Comparison of ENCODE assay signal across 21 cellular contexts in the genomic region with DNA sequence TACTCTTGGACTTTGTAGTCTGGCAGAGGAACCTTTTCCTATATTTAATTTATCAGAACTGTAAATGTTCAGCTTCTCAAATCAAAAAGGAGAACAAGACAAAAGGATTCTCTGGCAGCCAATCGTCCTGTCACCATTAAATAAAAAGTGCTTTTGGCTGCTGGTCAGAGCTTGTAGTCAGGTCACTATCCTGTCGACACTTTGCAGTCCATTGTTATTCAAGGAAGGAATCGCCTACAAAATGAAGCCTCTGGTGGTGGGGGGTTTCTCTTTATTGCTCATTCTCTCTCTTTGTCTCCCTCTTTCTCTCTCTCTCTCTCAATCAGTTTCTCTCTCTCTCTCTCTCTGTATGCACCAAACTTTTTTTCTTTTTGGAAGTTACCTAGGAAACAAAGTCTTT. TPM values are rescaled to one million over a fixed set of nuclear protein-coding genes. Genes with fewer than 3 reads are reported as not detected.
A peak's percentile ranks its signal among the peaks of the same experiment; 100 is the strongest.
DNase-seq lines count a peak whose midpoint lies in the region; ATAC-seq and TF ChIP-seq lines count a peak whose summit lies in the region.
"Had no signal": no experiment of that assay in that cellular context is flagged by ENCODE, and none has a peak within 500 bp of the region (broad histone marks: within the 10 kb centered on the region; RNA-seq: fewer than 3 reads in every experiment).

No MANE protein-coding gene starts in this region.

- no peak overlapping the region for H3K4me3 Mint-ChIP-seq in endothelial cell (ENCODE audit: unreplicated experiment)
- no peak overlapping the region for H3K4me3 Mint-ChIP-seq in activated CD4-positive, alpha-beta T cell treated with anti-CD3 and anti-CD28 coated beads, Interleukin-2, amount 10 ng/mL, durations not matched to agents 24 days and 14 days
- H3K4me3 Mint-ChIP-seq: CD4-positive, alpha-beta memory T cell; HFFc6 had no signal

- no peaks in the 10 kb centered on the region for H3K79me2 ChIP-seq in mesendoderm (ENCODE audit: control insufficient read depth, insufficient read depth, low read length)

- no peak for ATAC-seq in GM19351 (IDR thresholded peaks at IDR 0.05; ENCODE audit: unreplicated experiment)

- H2BK15ac ChIP-seq in mesendoderm (replicated peaks; ENCODE audit: low read depth): no peak overlapping the region

- intact Hi-C loops in activated CD4-positive, alpha-beta T cell treated with anti-CD3 and anti-CD28 coated beads, Interleukin-2, amount 10 ng/mL, durations not matched to agents 24 days and 14 days (cut with micrococcal nuclease): no loop called here

- H3K4ac ChIP-seq in mesendoderm (ENCODE audit: low read depth, low read length): no peak overlapping the region

- no peaks in the 10 kb centered on the region for H3K36me3 Mint-ChIP-seq in endothelial cell (ENCODE audit: low read depth, unreplicated experiment)
- peaks cover 3% of the 10 kb centered on the region for H3K36me3 Mint-ChIP-seq in activated CD4-positive, alpha-beta T cell treated with anti-CD3 and anti-CD28 coated beads, Interleukin-2, amount 10 ng/mL, durations not matched to agents 24 days and 14 days (ENCODE audit: low read depth)
- H3K36me3 Mint-ChIP-seq: CD4-positive, alpha-beta memory T cell; IgD-negative memory B cell had no signal

- H3K18ac ChIP-seq in mesendoderm (ENCODE audit: low read length): no peak overlapping the region

- H3K27ac Mint-ChIP-seq in endothelial cell (ENCODE audit: unreplicated experiment): peak overlapping the region; percentile 7
- H3K27ac Mint-ChIP-seq in activated CD4-positive, alpha-beta T cell treated with anti-CD3 and anti-CD28 coated beads, Interleukin-2, amount 10 ng/mL, durations not matched to agents 24 days and 14 days: no peak overlapping the region
- H3K27ac Mint-ChIP-seq: CD4-positive, alpha-beta memory T cell; HFFc6; IgD-negative memory B cell had no signal

- H3K4me3 ChIP-seq in HUES6 (ENCODE audit: low read depth, low read length) (peak overlapping the region; percentile 34), mesendoderm (ENCODE audit: low read length) (no peak overlapping the region)
- H3K4me3 ChIP-seq: BLaER1 treated with 17β-estradiol and CSF1 and Interleukin-3, amounts not matched to agents 10 nM and 100 nM; SJCRH30 had no signal

- H3K27ac ChIP-seq in HUES6 (ENCODE audit: low read depth, low read length) (no peak overlapping the region), mesendoderm (ENCODE audit: low read depth, low read length) (no peak overlapping the region)
- H3K27ac ChIP-seq: 22Rv1; BLaER1 treated with 17β-estradiol and CSF1 and Interleukin-3, amounts not matched to agents 10 nM and 100 nM; SJCRH30 had no signal

- H3K27me3 ChIP-seq in HUES6 (ENCODE audit: control insufficient read depth, insufficient read depth, low read length) (peaks cover 17% of the 10 kb centered on the region; the same call in 1 of the 2 replicates), mesendoderm (ENCODE audit: insufficient read depth, low read length, poor library complexity) (no peaks in the 10 kb centered on the region)
- H3K27me3 ChIP-seq: SJCRH30 had no signal

- H2AK5ac ChIP-seq in mesendoderm (ENCODE audit: low read length): no peak overlapping the region

- DNase-seq in ELF-1 (ENCODE audit: low read depth, low spot score) (peak; percentile 57), endothelial cell (ENCODE audit: low spot score) (no peak), mesendoderm (peak; percentile 31), 8988T (no peak)
- no peak for DNase-seq in activated CD4-positive, alpha-beta T cell treated with anti-CD3 and anti-CD28 coated beads, Interleukin-2, amount 10 ng/mL, durations not matched to agents 24 days and 14 days
- DNase-seq in effector CD4-positive, alpha-beta T cell: no peak
- DNase-seq: CD4-positive, alpha-beta memory T cell; DND-41; HFFc6; NCI-H1694; NCI-H2081; NCI-H2171; NCI-H345; NCI-H524 treated with DMSO at 0.1 percent for 48 hours; OCI-M1; SJCRH30 had no signal

- no peak overlapping the region for H4K8ac ChIP-seq in mesendoderm (ENCODE audit: low read depth, low read length)

- H4K5ac ChIP-seq in mesendoderm (ENCODE audit: low read length): no peak overlapping the region

- no peak overlapping the region for H3K4me2 ChIP-seq in mesendoderm (ENCODE audit: low read length)
- H3K4me2 ChIP-seq: BLaER1 treated with 17β-estradiol and CSF1 and Interleukin-3, amounts not matched to agents 10 nM and 100 nM had no signal

- H2BK120ac ChIP-seq in mesendoderm (ENCODE audit: low read depth, low read length): no peak overlapping the region

- no CpG with 5 or more reads among the region's 3 CpGs for WGBS in mesendoderm (ENCODE audit: extremely low coverage, insufficient coverage, low lambda C conversion rate)

- no peaks in the 10 kb centered on the region for H3K79me1 ChIP-seq in mesendoderm (ENCODE audit: low read length)

- H3K27me3 Mint-ChIP-seq in endothelial cell (ENCODE audit: unreplicated experiment): no peaks in the 10 kb centered on the region
- peaks cover 3% of the 10 kb centered on the region for H3K27me3 Mint-ChIP-seq in activated CD4-positive, alpha-beta T cell treated with anti-CD3 and anti-CD28 coated beads, Interleukin-2, amount 10 ng/mL, durations not matched to agents 24 days and 14 days
- H3K27me3 Mint-ChIP-seq: CD4-positive, alpha-beta memory T cell had no signal

- H3K9me3 ChIP-seq in HUES6 (ENCODE audit: control insufficient read depth, insufficient read depth, low read depth, low read length): no peaks in the 10 kb centered on the region
- H3K9me3 ChIP-seq: SJCRH30 had no signal

- no peak overlapping the region for H3K56ac ChIP-seq in mesendoderm (ENCODE audit: low read length)

- TF ChIP-seq CTCF in endothelial cell (IDR thresholded peaks at IDR 0.05; ENCODE audit: unreplicated experiment): no peak

- H3K9me3 Mint-ChIP-seq in endothelial cell (ENCODE audit: unreplicated experiment): no peaks in the 10 kb centered on the region
- H3K9me3 Mint-ChIP-seq in activated CD4-positive, alpha-beta T cell treated with anti-CD3 and anti-CD28 coated beads, Interleukin-2, amount 10 ng/mL, durations not matched to agents 24 days and 14 days: no peaks in the 10 kb centered on the region
- H3K9me3 Mint-ChIP-seq: CD4-positive, alpha-beta memory T cell; HFFc6; IgD-negative memory B cell had no signal

- H3K4me1 Mint-ChIP-seq in endothelial cell (ENCODE audit: unreplicated experiment): peaks cover 7% of the 10 kb centered on the region
- no peaks in the 10 kb centered on the region for H3K4me1 Mint-ChIP-seq in activated CD4-positive, alpha-beta T cell treated with anti-CD3 and anti-CD28 coated beads, Interleukin-2, amount 10 ng/mL, durations not matched to agents 24 days and 14 days
- H3K4me1 Mint-ChIP-seq: CD4-positive, alpha-beta memory T cell; IgD-negative memory B cell had no signal

- H2BK5ac ChIP-seq in mesendoderm (ENCODE audit: low read length): no peak overlapping the region

- no peaks in the 10 kb centered on the region for H3K36me3 ChIP-seq in HUES6 (ENCODE audit: control insufficient read depth, insufficient read depth, low read length)
- no peaks in the 10 kb centered on the region for H3K36me3 ChIP-seq in mesendoderm (ENCODE audit: control insufficient read depth, insufficient read depth, low read length)
- H3K36me3 ChIP-seq: BLaER1 treated with 17β-estradiol and CSF1 and Interleukin-3, amounts not matched to agents 10 nM and 100 nM; SJCRH30 had no signal

- no peak overlapping the region for H3K23ac ChIP-seq in mesendoderm (ENCODE audit: low read length)

- H3K9ac ChIP-seq in HUES6 (ENCODE audit: low read length) (no peak overlapping the region), mesendoderm (ENCODE audit: low read length) (no peak overlapping the region)
- H3K9ac ChIP-seq: BLaER1 treated with 17β-estradiol and CSF1 and Interleukin-3, amounts not matched to agents 10 nM and 100 nM had no signal

- H3K4me1 ChIP-seq in HUES6 (ENCODE audit: control insufficient read depth, insufficient read depth, low read length) (peaks cover 22% of the 10 kb centered on the region), mesendoderm (ENCODE audit: control insufficient read depth, low read depth, low read length) (no peaks in the 10 kb centered on the region)
- H3K4me1 ChIP-seq: BLaER1 treated with 17β-estradiol and CSF1 and Interleukin-3, amounts not matched to agents 10 nM and 100 nM; SJCRH30 had no signal

RNA-seq across cellular contexts. Expression of a gene that starts 17.6 kb away (rescaled TPM):
- 29.7 TPM for total RNA-seq in endothelial cell (ENCODE audit: unreplicated experiment)
- polyA plus RNA-seq in mesendoderm (2013, experiment 1 of 2): 3.7 TPM
- 3.9 TPM for polyA plus RNA-seq in mesendoderm (2013, experiment 2 of 2)
- total RNA-seq in activated CD4-positive, alpha-beta T cell treated with anti-CD3 and anti-CD28 coated beads, Interleukin-2, amount 10 ng/mL, durations not matched to agents 24 days and 14 days: 1.4 and 1.7 TPM in 2 replicates

Comparison
In these comparisons a context has a peak if more than half of its experiments do, and no peak if none do; other contexts are left out.
1. DNase-seq: peak in ELF-1 (single experiment) and mesendoderm (single experiment); none in endothelial cell (single experiment), 8988T (single experiment), activated CD4-positive, alpha-beta T cell treated with anti-CD3 and anti-CD28 coated beads, Interleukin-2, amount 10 ng/mL, durations not matched to agents 24 days and 14 days (single experiment) and effector CD4-positive, alpha-beta T cell (single experiment).
2. RNA of a gene that starts 17.6 kb away (total RNA-seq): 29.7 TPM in endothelial cell (single experiment); 1.4 to 1.7 TPM in activated CD4-positive, alpha-beta T cell treated with anti-CD3 and anti-CD28 coated beads, Interleukin-2, amount 10 ng/mL, durations not matched to agents 24 days and 14 days; every median in the first group is over 10 times any median in the second.